Comparison of ENCODE assay signal across 16 cellular contexts in genomic region chr5:107088907-107089306, GRCh38.
DNase-seq lines count a peak whose midpoint lies in the region; ATAC-seq and TF ChIP-seq lines count a peak whose summit lies in the region.
"Had no signal": no experiment of that assay in that cellular context is flagged by ENCODE, and none has a peak within 500 bp of the region (broad histone marks: within the 10 kb centered on the region; RNA-seq: fewer than 3 reads in every experiment).

No MANE protein-coding gene starts in this region.

- no peaks in the 10 kb centered on the region for H3K27me3 Mint-ChIP-seq in activated T-cell treated with anti-CD3 and anti-CD28 coated beads, Interleukin-2, amount 50 U/mL, for 4 hours (ENCODE audit: low read depth)
- H3K27me3 Mint-ChIP-seq: CD4-positive, alpha-beta T cell; IgD-negative memory B cell had no signal

- H3K27ac ChIP-seq in gastrocnemius medialis = peak overlapping the region; percentile 17 to 38 (median 24)
- H3K27ac ChIP-seq: 22Rv1 had no signal

- no peaks in the 10 kb centered on the region for H3K36me3 Mint-ChIP-seq in activated T-cell treated with anti-CD3 and anti-CD28 coated beads, Interleukin-2, amount 50 U/mL, for 4 hours (ENCODE audit: insufficient read depth)
- H3K36me3 Mint-ChIP-seq: IgD-negative memory B cell had no signal

- TF ChIP-seq POLR2A in gastrocnemius medialis (IDR thresholded peaks at IDR 0.05) = no peak

- intact Hi-C loops in left ventricle myocardium superior (cut with micrococcal nuclease) (no loop called here), cardiac septum (cut with DNase I) (no loop called here), gastrocnemius medialis (cut with DNase I; ENCODE audit: low total_unique reads) (no loop called here)

- no peak for TF ChIP-seq CTCF in gastrocnemius medialis (IDR thresholded peaks at IDR 0.05 in 4 of 5, conservative IDR thresholded peaks at IDR 0.05 in 1 of 5)

- H3K4me1 ChIP-seq in gastrocnemius medialis = peaks cover 4 to 13% of the 10 kb centered on the region in 2 donors

- in situ Hi-C loops in gastrocnemius medialis (cut with MboI; ENCODE audit: low sequenced_read_pairs in 4 of 4) = no loop called here

- DNase-seq in left ventricle myocardium superior (no peak), cardiac septum (ENCODE audit: low spot score) (no peak), myocyte (ENCODE audit: low read depth) (peak; percentile 69), gastrocnemius medialis (no peak), T-helper 9 cell (no peak)
- no peak for DNase-seq in activated T-cell treated with anti-CD3 and anti-CD28 coated beads, Interleukin-2, amount 50 U/mL, for 4 hours
- DNase-seq: C1 segment of cervical spinal cord; CD4-positive, alpha-beta T cell; DMS153; DMS79 treated with DMSO at 0.1 percent for 48 hours; EL; GOT3; H9 had no signal

- no peaks in the 10 kb centered on the region for H3K36me3 ChIP-seq in gastrocnemius medialis

- no peak overlapping the region for H3K4me3 Mint-ChIP-seq in activated T-cell treated with anti-CD3 and anti-CD28 coated beads, Interleukin-2, amount 50 U/mL, for 4 hours
- H3K4me3 Mint-ChIP-seq: CD4-positive, alpha-beta T cell; H9; IgD-negative memory B cell had no signal

- no peaks in the 10 kb centered on the region for H3K9me3 ChIP-seq in gastrocnemius medialis

- H3K9me3 Mint-ChIP-seq in activated T-cell treated with anti-CD3 and anti-CD28 coated beads, Interleukin-2, amount 50 U/mL, for 4 hours = no peaks in the 10 kb centered on the region

- H3K4me3 ChIP-seq in gastrocnemius medialis = no peak overlapping the region

- no peaks in the 10 kb centered on the region for H3K27me3 ChIP-seq in gastrocnemius medialis

- no peaks in the 10 kb centered on the region for H3K4me1 Mint-ChIP-seq in activated T-cell treated with anti-CD3 and anti-CD28 coated beads, Interleukin-2, amount 50 U/mL, for 4 hours (ENCODE audit: low read depth)
- H3K4me1 Mint-ChIP-seq: H9, IgD-negative memory B cell had no signal

- ATAC-seq in left ventricle myocardium superior = peak; percentile 28
- ATAC-seq in gastrocnemius medialis = peak; percentile 90 to 96
- ATAC-seq in GM21360 (IDR thresholded peaks at IDR 0.05; ENCODE audit: unreplicated experiment) = no peak
- ATAC-seq in activated T-cell treated with anti-CD3 and anti-CD28 coated beads, Interleukin-2, amount 50 U/mL, for 4 hours = no peak

Comparison
In these comparisons a context has a peak if more than half of its experiments do, and no peak if none do; other contexts are left out.
1. ATAC-seq: peak in left ventricle myocardium superior (single experiment) and gastrocnemius medialis (2 of 2); none in GM21360 (single experiment) and activated T-cell treated with anti-CD3 and anti-CD28 coated beads, Interleukin-2, amount 50 U/mL, for 4 hours (0 of 2).